9 cellular contexts compared by ENCODE assay signal in the genomic region with DNA sequence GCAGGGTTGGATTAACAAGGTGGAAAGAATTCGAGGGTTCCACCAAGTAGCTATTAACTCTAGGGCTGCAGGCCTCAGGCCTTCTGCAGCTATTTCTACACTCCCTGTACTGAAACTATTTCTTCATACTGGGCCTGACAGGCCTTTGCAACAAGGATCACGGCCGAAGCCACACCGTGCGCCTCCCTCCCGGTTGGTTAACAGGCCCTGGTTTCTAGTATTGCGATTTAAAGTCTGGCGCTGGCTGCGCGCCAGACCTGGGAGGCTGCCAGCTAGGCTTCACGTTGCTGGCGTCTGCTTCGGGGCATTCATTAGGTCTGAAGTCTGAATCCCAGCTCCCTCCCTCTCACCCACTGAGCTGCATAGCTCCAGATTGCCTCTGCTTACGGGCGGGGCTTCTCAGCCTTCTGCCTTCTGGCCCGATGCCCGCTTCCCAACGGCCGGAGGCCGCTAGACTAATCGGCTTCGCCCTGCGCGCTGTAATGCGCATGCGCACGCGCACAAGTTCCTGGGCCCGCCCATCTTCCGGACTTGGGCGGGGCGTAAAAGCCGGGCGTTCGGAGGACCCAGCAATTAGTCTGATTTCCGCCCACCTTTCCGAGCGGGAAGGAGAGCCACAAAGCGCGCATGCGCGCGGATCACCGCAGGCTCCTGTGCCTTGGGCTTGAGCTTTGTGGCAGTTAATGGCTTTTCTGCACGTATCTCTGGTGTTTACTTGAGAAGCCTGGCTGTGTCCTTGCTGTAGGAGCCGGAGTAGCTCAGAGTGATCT. TPM values are rescaled to one million over a fixed set of nuclear protein-coding genes. Genes with fewer than 3 reads are reported as not detected.
A peak's percentile ranks its signal among the peaks of the same experiment; 100 is the strongest.
DNase-seq lines count a peak whose midpoint lies in the region; ATAC-seq lines count a peak whose summit lies in the region.
"Had no signal": no experiment of that assay in that cellular context is flagged by ENCODE, and none has a peak within 500 bp of the region (broad histone marks: within the 10 kb centered on the region; RNA-seq: fewer than 3 reads in every experiment).

No MANE protein-coding gene starts in this region.

- peak overlapping the region; percentile 93 to 99 (median 95) for H3K9ac ChIP-seq in BLaER1 treated with 17β-estradiol and CSF1 and Interleukin-3, amounts not matched to agents 10 nM and 100 nM

- H4K20me1 ChIP-seq in BLaER1 treated with 17β-estradiol and CSF1 and Interleukin-3, amounts not matched to agents 10 nM and 100 nM, result peaks cover 56 to 65% (median 63%) of the 10 kb centered on the region in 11 experiments

- H3K4me2 ChIP-seq in BLaER1 treated with 17β-estradiol and CSF1 and Interleukin-3, amounts not matched to agents 10 nM and 100 nM, result peak overlapping the region; percentile 87 to 98 (median 92)

- H3K27ac ChIP-seq in BLaER1 treated with 17β-estradiol and CSF1 and Interleukin-3, amounts not matched to agents 10 nM and 100 nM, result peak overlapping the region; percentile 77 to 98 (median 95); a peak in 21 of 22 replicates

- DNase-seq in NCI-H69 (lab: John Stamatoyannopoulos, UW) (peak; percentile 100), dedifferentiated amniotic fluid mesenchymal stem cell (ENCODE audit: extremely low spot score) (peak; percentile 98), left lobe of liver (ENCODE audit: low spot score) (peak; percentile 99)
- peak; percentile 90 for DNase-seq in activated CD4-positive, alpha-beta T cell treated with anti-CD3 and anti-CD28 coated beads, Interleukin-2, amount 50 U/mL, for 1 hour
- DNase-seq in stimulated activated CD4-positive, alpha-beta T cell treated with anti-CD3 and anti-CD28 coated beads, Interleukin-2, amount 100 ng/mL, for 24 hours, result peak; percentile 93 to 94

- peaks cover 46 to 58% (median 54%) of the 10 kb centered on the region in 11 experiments for H3K36me3 ChIP-seq in BLaER1 treated with 17β-estradiol and CSF1 and Interleukin-3, amounts not matched to agents 10 nM and 100 nM

- ATAC-seq in GM19351 (IDR thresholded peaks at IDR 0.05; ENCODE audit: unreplicated experiment), result peak; percentile 55
- peak; percentile 60 for ATAC-seq in HG03520 (IDR thresholded peaks at IDR 0.05; ENCODE audit: unreplicated experiment)
- peak; percentile 77 for ATAC-seq in left lobe of liver

- H3K9me3 ChIP-seq in BLaER1 treated with 17β-estradiol and CSF1 and Interleukin-3, amounts not matched to agents 10 nM and 100 nM (replicated peaks in 1 of 11), result no peaks in the 10 kb centered on the region

- peak overlapping the region; percentile 90 to 100 (median 97) for H3K4me3 ChIP-seq in BLaER1 treated with 17β-estradiol and CSF1 and Interleukin-3, amounts not matched to agents 10 nM and 100 nM

- H3K27me3 ChIP-seq in BLaER1 treated with 17β-estradiol and CSF1 and Interleukin-3, amounts not matched to agents 10 nM and 100 nM, result no peaks in the 10 kb centered on the region

- peaks cover 44 to 58% (median 48%) of the 10 kb centered on the region in 10 experiments for H3K4me1 ChIP-seq in BLaER1 treated with 17β-estradiol and CSF1 and Interleukin-3, amounts not matched to agents 10 nM and 100 nM

RNA-seq across cellular contexts. Expression of a gene that starts 1.6 kb away (rescaled TPM):
- 450 TPM for total RNA-seq in left lobe of liver

RNA-seq across cellular contexts. Expression of a gene that starts 16.2 kb away (rescaled TPM):
- not detected for total RNA-seq in left lobe of liver
- total RNA-seq: subcutaneous adipose tissue had no signal

RNA-seq across cellular contexts. Expression of a gene that starts 59.7 kb away (rescaled TPM):
- not detected for total RNA-seq in left lobe of liver
- total RNA-seq: subcutaneous adipose tissue had no signal

Comparison
In these comparisons a context has a peak if more than half of its experiments do, and no peak if none do; other contexts are left out.
1. Peak in every context shown above with its lines: DNase-seq, ATAC-seq, H3K4me3 ChIP-seq and H3K27ac ChIP-seq.